Comparison of ENCODE assay signal across 11 cellular contexts in the genomic region with DNA sequence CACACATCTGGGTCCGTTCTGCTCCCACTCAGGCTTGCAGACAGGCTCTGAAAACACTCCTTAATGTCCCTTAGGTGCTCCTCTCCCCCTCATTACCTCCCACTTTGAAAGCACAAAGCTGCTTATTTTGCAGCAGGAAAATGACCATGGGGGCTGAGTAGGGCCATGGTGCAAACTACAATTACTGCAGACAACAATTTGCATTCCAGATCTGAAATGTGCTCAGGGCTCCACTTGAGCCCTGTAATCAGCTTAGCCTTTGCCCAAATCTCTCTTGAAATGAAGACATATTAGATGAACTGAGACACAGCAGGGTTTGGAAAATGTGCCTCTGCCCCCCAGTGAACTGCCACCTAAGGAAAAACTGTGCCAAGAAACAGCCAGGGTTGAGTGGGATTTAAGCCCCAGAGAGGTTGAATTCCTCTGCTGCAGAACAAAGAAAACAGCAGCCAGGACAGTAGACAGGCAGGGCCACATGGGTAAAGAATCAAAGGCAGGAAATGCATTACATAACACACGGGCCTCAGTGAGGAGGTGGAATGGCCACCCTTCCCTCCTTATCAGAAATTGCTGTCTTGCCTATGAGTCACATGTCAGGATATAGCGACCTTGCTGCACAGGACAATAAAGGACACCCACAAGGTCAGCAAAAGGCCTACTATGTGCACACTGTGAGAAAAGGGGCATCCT.
A peak's percentile ranks its signal among the peaks of the same experiment; 100 is the strongest.
DNase-seq lines count a peak whose midpoint lies in the region; ATAC-seq, FAIRE-seq and TF ChIP-seq lines count a peak whose summit lies in the region.
"Had no signal": no experiment of that assay in that cellular context is flagged by ENCODE, and none has a peak within 500 bp of the region (broad histone marks: within the 10 kb centered on the region; RNA-seq: fewer than 3 reads in every experiment).

No MANE protein-coding gene starts in this region.

- TF ChIP-seq POLR2A in H1 (IDR thresholded peaks at IDR 0.05; ENCODE audit: control extremely low read depth in 1 of 2, low read depth in 2 of 2, low read length in 2 of 2) = no peak

- H3K36me3 ChIP-seq in H1 (ENCODE audit: control insufficient read depth in 2 of 4, insufficient read depth in 4 of 4, low read length in 3 of 4) = no peaks in the 10 kb centered on the region

- intact Hi-C loops in activated CD4-positive, alpha-beta T cell treated with anti-CD3 and anti-CD28 coated beads, Interleukin-2, amount 10 ng/mL, durations not matched to agents 24 days and 14 days (cut with micrococcal nuclease) = no loop called here

- POLR2A ChIA-PET in H1 (lab: Charles Lee; ENCODE audit: partially characterized antibody) = no interaction called here

- peaks cover 3 to 13% (median 7%) of the 10 kb centered on the region in 4 experiments; a peak in 5 of 7 replicates for H3K4me1 ChIP-seq in H1 (replicated peaks in 1 of 4; ENCODE audit: control insufficient read depth in 3 of 4, insufficient read depth in 4 of 4, low read length in 3 of 4)

- H3K56ac ChIP-seq in H1 (replicated peaks; ENCODE audit: insufficient read length, low read depth, low read length) = no peak overlapping the region

- H3K9ac ChIP-seq in H1 (replicated peaks in 1 of 4; ENCODE audit: extremely low read depth in 1 of 4, low read depth in 3 of 4, low read length in 3 of 4) = no peak overlapping the region

- H3K18ac ChIP-seq in H1 (ENCODE audit: extremely low read depth, low read length) = no peak overlapping the region

- no peak overlapping the region for H3K27ac ChIP-seq in H1 (ENCODE audit: low read depth, low read length)
- H3K27ac ChIP-seq: SK-N-MC had no signal

- no peak overlapping the region for H3K4me3 ChIP-seq in H1 (ENCODE audit: extremely low read depth in 1 of 4, insufficient read depth in 2 of 4, low read depth in 3 of 4, low read length in 4 of 4)
- H3K4me3 ChIP-seq: SK-N-MC had no signal

- H3K4ac ChIP-seq in H1 (replicated peaks; ENCODE audit: insufficient read length, low read depth, low read length) = no peak overlapping the region

- no peak overlapping the region for H3K4me2 ChIP-seq in H1 (ENCODE audit: insufficient read depth in 1 of 2, low read depth in 2 of 2, low read length in 2 of 2)

- peak overlapping the region; percentile 16 for H3K27ac Mint-ChIP-seq in activated CD4-positive, alpha-beta T cell treated with anti-CD3 and anti-CD28 coated beads, Interleukin-2, amount 10 ng/mL, durations not matched to agents 24 days and 14 days

- TF ChIP-seq EP300 in H1 (IDR thresholded peaks at IDR 0.05; ENCODE audit: borderline replicate concordance in 1 of 2, low read depth in 2 of 2, low read length in 2 of 2) = no peak

- no peaks in the 10 kb centered on the region for H3K27me3 ChIP-seq in H1 (replicated peaks in 1 of 4; ENCODE audit: control insufficient read depth in 3 of 4, extremely low read depth in 1 of 4, insufficient read depth in 3 of 4, low read length in 3 of 4)

- H3K27me3 Mint-ChIP-seq in activated CD4-positive, alpha-beta T cell treated with anti-CD3 and anti-CD28 coated beads, Interleukin-2, amount 10 ng/mL, durations not matched to agents 24 days and 14 days = no peaks in the 10 kb centered on the region

- H2BK5ac ChIP-seq in H1 (ENCODE audit: low read depth, low read length) = peak overlapping the region; percentile 22; the same call in 1 of the 2 replicates

- H3K79me1 ChIP-seq in H1 (ENCODE audit: low read depth, low read length) = no peaks in the 10 kb centered on the region

- FAIRE-seq in H1 (lab: Jason Lieb, UNC) = no peak
- FAIRE-seq: A204.1 had no signal

- 66% methylated on average over 3 of the region's 3 CpGs; no CpG with 5 or more reads in 1 of the 2 experiments for WGBS in H1 (ENCODE audit: extremely low coverage in 1 of 2, insufficient coverage in 1 of 2, insufficient read length in 1 of 2, insufficient replicate concordance in 2 of 2, low coverage in 1 of 2, low lambda C conversion rate in 2 of 2, missing lambda C conversion rate in 1 of 2), 2 experiments

- H3K23me2 ChIP-seq in H1 (ENCODE audit: low read depth, low read length) = no peaks in the 10 kb centered on the region

- CTCF ChIA-PET in H1 (lab: Charles Lee; ENCODE audit: partially characterized antibody) = interaction anchor here (1.0 to 1.5 kb wide), 3 partner anchors 11 to 127 kb away, joined by 4 to 7 read pairs (median 5); a partner anchor contains a TSS

- 0 out of 2 replicates have a peak overlapping the region, but pooled peaks have one; percentile 88 for H2BK15ac ChIP-seq in H1 (ENCODE audit: low read length)

- peaks cover 5% of the 10 kb centered on the region for H3K9me3 Mint-ChIP-seq in activated CD4-positive, alpha-beta T cell treated with anti-CD3 and anti-CD28 coated beads, Interleukin-2, amount 10 ng/mL, durations not matched to agents 24 days and 14 days

- H4K91ac ChIP-seq in H1 (replicated peaks; ENCODE audit: insufficient read length, low read length) = no peak overlapping the region

- no peak overlapping the region for H2AK5ac ChIP-seq in H1 (ENCODE audit: low read depth, low read length)

- H3K79me2 ChIP-seq in H1 (ENCODE audit: control insufficient read depth in 1 of 2, insufficient read depth in 2 of 2, low read length in 2 of 2) = no peaks in the 10 kb centered on the region

- ATAC-seq in HG03135 (IDR thresholded peaks at IDR 0.05; ENCODE audit: unreplicated experiment) (no peak), HG03520 (IDR thresholded peaks at IDR 0.05; ENCODE audit: unreplicated experiment) (no peak)

- no peak overlapping the region for H3K4me3 Mint-ChIP-seq in activated CD4-positive, alpha-beta T cell treated with anti-CD3 and anti-CD28 coated beads, Interleukin-2, amount 10 ng/mL, durations not matched to agents 24 days and 14 days

- H3K14ac ChIP-seq in H1 (ENCODE audit: insufficient read length) = no peak overlapping the region

- DNase-seq in activated CD4-positive, alpha-beta T cell treated with anti-CD3 and anti-CD28 coated beads, Interleukin-2, amount 10 ng/mL, durations not matched to agents 24 days and 14 days = peak; percentile 78
- no peak for DNase-seq in activated CD4-positive, alpha-beta T cell treated with anti-CD3 and anti-CD28 coated beads for 48 hours
- peak; percentile 17 for DNase-seq in OCI-M1 (lab: John Stamatoyannopoulos, UW)
- no peak for DNase-seq in H1 (ENCODE audit: low read depth in 1 of 2, low spot score in 2 of 2)
- DNase-seq in pulmonary artery endothelial cell (ENCODE audit: low read depth, low spot score) = peak; percentile 69
- no peak for DNase-seq in GF-D8 (lab: John Stamatoyannopoulos, UW)
- DNase-seq: left cardiac atrium had no signal

- H4K20me1 ChIP-seq in H1 (replicated peaks in 1 of 2; ENCODE audit: control insufficient read depth in 1 of 2, insufficient read depth in 2 of 2, low read length in 2 of 2) = no peaks in the 10 kb centered on the region

- H2BK120ac ChIP-seq in H1 (replicated peaks; ENCODE audit: low read depth, low read length) = no peak overlapping the region

- TF ChIP-seq CTCF in H1 (IDR thresholded peaks at IDR 0.05; ENCODE audit: control extremely low read depth in 1 of 3, insufficient read depth in 1 of 3, low read depth in 1 of 3, low read length in 3 of 3) = no peak

- 0 out of 2 replicates have a peak overlapping the region, but pooled peaks have one; percentile 6 for H2AFZ ChIP-seq in H1 (ENCODE audit: low read length)

- TF ChIP-seq RAD21 in H1 (IDR thresholded peaks at IDR 0.05 in 1 of 2, conservative IDR thresholded peaks at IDR 0.05 in 1 of 2; ENCODE audit: low read depth in 2 of 2, low read length in 2 of 2) = no peak

- no peaks in the 10 kb centered on the region for H3K9me3 ChIP-seq in H1 (ENCODE audit: insufficient read depth in 2 of 2, low read depth in 1 of 2, low read length in 1 of 2)

- no peak overlapping the region for H4K8ac ChIP-seq in H1 (ENCODE audit: extremely low read depth, insufficient read depth, low read length)

- no peak overlapping the region for H4K5ac ChIP-seq in H1 (ENCODE audit: insufficient read length, low read depth, low read length)

- H3K4me1 Mint-ChIP-seq in activated CD4-positive, alpha-beta T cell treated with anti-CD3 and anti-CD28 coated beads, Interleukin-2, amount 10 ng/mL, durations not matched to agents 24 days and 14 days = peaks cover 49% of the 10 kb centered on the region

- H3K36me3 Mint-ChIP-seq in activated CD4-positive, alpha-beta T cell treated with anti-CD3 and anti-CD28 coated beads, Interleukin-2, amount 10 ng/mL, durations not matched to agents 24 days and 14 days (ENCODE audit: low read depth) = peaks cover 4% of the 10 kb centered on the region

- no peak overlapping the region; the same call in 1 of the 2 replicates for H2BK12ac ChIP-seq in H1 (ENCODE audit: low read depth, low read length)

- no peak overlapping the region for H3K23ac ChIP-seq in H1 (ENCODE audit: insufficient read length)

- peak overlapping the region; percentile 1; the same call in 1 of the 2 replicates for H2BK20ac ChIP-seq in H1 (ENCODE audit: low read length)

TF ChIP-seq in H1, 55 proteins besides CTCF, POLR2A, EP300 and RAD21:
- TF ChIP-seq, protein P1, sequence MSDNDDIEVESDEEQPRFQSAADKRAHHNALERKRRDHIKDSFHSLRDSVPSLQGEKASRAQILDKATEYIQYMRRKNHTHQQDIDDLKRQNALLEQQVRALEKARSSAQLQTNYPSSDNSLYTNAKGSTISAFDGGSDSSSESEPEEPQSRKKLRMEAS (IDR thresholded peaks at IDR 0.05) = 0 out of 2 replicates have a peak, but pooled peaks have one; percentile 19
- TF ChIP-seq CHD1 (IDR thresholded peaks at IDR 0.05; ENCODE audit: low read depth, low read length) (no peak), CREB1 (IDR thresholded peaks at IDR 0.05) (no peak)

Comparison
In these comparisons a context has a peak if more than half of its experiments do, and no peak if none do; other contexts are left out.
1. DNase-seq: peak in activated CD4-positive, alpha-beta T cell treated with anti-CD3 and anti-CD28 coated beads, Interleukin-2, amount 10 ng/mL, durations not matched to agents 24 days and 14 days (single experiment), OCI-M1 (single experiment) and pulmonary artery endothelial cell (single experiment); none in activated CD4-positive, alpha-beta T cell treated with anti-CD3 and anti-CD28 coated beads for 48 hours (single experiment), H1 (0 of 2) and GF-D8 (single experiment).